In the genomic region with DNA sequence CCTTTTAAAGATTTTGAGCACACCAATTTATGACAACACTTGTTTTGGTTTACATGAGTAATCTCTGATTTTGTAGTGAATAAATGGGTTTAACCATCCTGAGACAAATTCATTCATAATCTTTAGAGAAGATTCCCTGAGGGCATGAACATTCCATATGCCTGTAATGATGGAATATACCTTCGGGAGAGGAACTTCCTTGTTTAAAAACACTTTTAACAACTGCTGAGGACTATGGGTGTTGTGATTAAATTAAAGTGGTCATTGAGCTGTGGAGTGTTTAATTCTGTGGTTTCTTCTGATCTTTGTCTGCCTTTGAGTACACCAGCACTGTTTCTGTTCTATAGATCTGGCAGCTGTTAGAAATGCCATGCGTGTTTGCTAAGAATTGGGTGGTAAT, we compare ENCODE assay signal across 25 cellular contexts.
A peak's percentile ranks its signal among the peaks of the same experiment; 100 is the strongest.
DNase-seq lines count a peak whose midpoint lies in the region; FAIRE-seq and TF ChIP-seq lines count a peak whose summit lies in the region.
"Had no signal": no experiment of that assay in that cellular context is flagged by ENCODE, and none has a peak within 500 bp of the region (broad histone marks: within the 10 kb centered on the region; RNA-seq: fewer than 3 reads in every experiment).

No MANE protein-coding gene starts in this region.

- H3K9me3 ChIP-seq in keratinocyte (ENCODE audit: control insufficient read depth, low read depth, low read length): no peaks in the 10 kb centered on the region
- H3K9me3 ChIP-seq in Peyer's patch: no peaks in the 10 kb centered on the region
- H3K9me3 ChIP-seq: BE2C, tibial nerve had no signal

- dilution Hi-C loops in keratinocyte (cut with MboI; ENCODE audit: extremely low pct_ligation_motif_present, low sequenced_read_pairs): no loop called here

- peak; percentile 44 for DNase-seq in NCI-H1105 treated with DMSO at 0.1 percent for 48 hours (lab: John Stamatoyannopoulos, UW)
- DNase-seq in NCI-H1105 (lab: John Stamatoyannopoulos, UW): no peak
- peak; percentile 68 for DNase-seq in M059J (ENCODE audit: low read depth)
- peak; percentile 46 for DNase-seq in NCI-H226
- no peak for DNase-seq in keratinocyte (ENCODE audit: low read depth, low spot score)
- no peak for DNase-seq in AG08396 (ENCODE audit: low spot score)
- DNase-seq in stimulated activated CD4-positive, alpha-beta T cell treated with anti-CD3 and anti-CD28 coated beads, Interleukin-2, amount 100 ng/mL, for 48 hours: no peak
- no peak for DNase-seq in Peyer's patch
- DNase-seq: 8988T; activated CD4-positive, alpha-beta T cell treated with anti-CD3 and anti-CD28 coated beads, Interleukin-2, amount 50 U/mL, for 4 hours; activated gamma-delta T cell treated with Interleukin-2 at 50 U/mL for 16 hours; BE2C; caudate nucleus; dorsolateral prefrontal cortex; foreskin fibroblast; hypothalamus; mesendoderm; natural killer cell; posterior cingulate gyrus; Right ventricle myocardium superior; T-helper 1 cell; WERI-Rb-1 had no signal

- H3K4me1 ChIP-seq in keratinocyte (ENCODE audit: control insufficient read depth, extremely low read depth, insufficient read depth, low read length) (peaks cover 5% of the 10 kb centered on the region), Peyer's patch (no peaks in the 10 kb centered on the region)
- H3K4me1 ChIP-seq: tibial nerve had no signal

- no peaks in the 10 kb centered on the region for H3K79me2 ChIP-seq in keratinocyte (ENCODE audit: control insufficient read depth, insufficient read depth, low read length)

- no peak overlapping the region for H3K9ac ChIP-seq in keratinocyte (ENCODE audit: control insufficient read depth, extremely low read depth, insufficient read depth, low read length)

- H3K9me1 ChIP-seq in keratinocyte (ENCODE audit: control insufficient read depth, extremely low read depth, insufficient read depth, low read length): no peaks in the 10 kb centered on the region

- H4K20me1 ChIP-seq in keratinocyte (ENCODE audit: control insufficient read depth, extremely low read depth, insufficient read depth, low read length): no peaks in the 10 kb centered on the region

- no peak for TF ChIP-seq POLR2A in Peyer's patch (IDR thresholded peaks at IDR 0.05)

- FAIRE-seq in keratinocyte (lab: Jason Lieb, UNC): peak; percentile 23
- FAIRE-seq: D721Med had no signal

- H3K4me2 ChIP-seq in keratinocyte (ENCODE audit: control insufficient read depth, extremely low read depth, insufficient read depth, low read depth, low read length): no peak overlapping the region

- no peak overlapping the region for H3K4me3 ChIP-seq in keratinocyte (ENCODE audit: control insufficient read depth in 2 of 3, extremely low read depth in 1 of 3, insufficient read depth in 2 of 3, low read depth in 1 of 3, low read length in 3 of 3)
- H3K4me3 ChIP-seq in Peyer's patch: no peak overlapping the region
- H3K4me3 ChIP-seq: dorsolateral prefrontal cortex, tibial nerve had no signal

- no peak for TF ChIP-seq CTCF in keratinocyte (optimal IDR thresholded peaks at IDR 0.05 in 1 of 3, IDR thresholded peaks at IDR 0.05 in 1 of 3, conservative IDR thresholded peaks at IDR 0.05 in 1 of 3; ENCODE audit: extremely low read depth in 1 of 3, insufficient read depth in 2 of 3, low read length in 3 of 3)
- no peak for TF ChIP-seq CTCF in Peyer's patch (IDR thresholded peaks at IDR 0.05)

- H3K27me3 ChIP-seq in keratinocyte (ENCODE audit: control insufficient read depth, extremely low read depth, insufficient read depth, low read length) (no peaks in the 10 kb centered on the region), Peyer's patch (no peaks in the 10 kb centered on the region)
- H3K27me3 ChIP-seq: BE2C, dorsolateral prefrontal cortex, tibial nerve had no signal

- H3K27ac ChIP-seq in keratinocyte (ENCODE audit: control insufficient read depth, insufficient read depth, low read length): no peak overlapping the region
- H3K27ac ChIP-seq in Peyer's patch: no peak overlapping the region
- H3K27ac ChIP-seq: dorsolateral prefrontal cortex, epithelial cell of prostate, tibial nerve, WERI-Rb-1 had no signal

- H3K36me3 ChIP-seq in keratinocyte (ENCODE audit: control insufficient read depth in 2 of 2, extremely low read depth in 1 of 2, insufficient read depth in 2 of 2, low read length in 2 of 2): no peaks in the 10 kb centered on the region
- no peaks in the 10 kb centered on the region for H3K36me3 ChIP-seq in Peyer's patch
- H3K36me3 ChIP-seq: BE2C, WERI-Rb-1 had no signal

- H2AFZ ChIP-seq in keratinocyte (ENCODE audit: control insufficient read depth, low read length): peak overlapping the region; percentile 13

Comparison
In these comparisons a context has a peak if more than half of its experiments do, and no peak if none do; other contexts are left out.
1. DNase-seq: peak in NCI-H1105 treated with DMSO at 0.1 percent for 48 hours (single experiment), M059J (single experiment) and NCI-H226 (single experiment); none in NCI-H1105 (single experiment), keratinocyte (single experiment), AG08396 (single experiment), stimulated activated CD4-positive, alpha-beta T cell treated with anti-CD3 and anti-CD28 coated beads, Interleukin-2, amount 100 ng/mL, for 48 hours (0 of 2) and Peyer's patch (0 of 3).